ENCODE assay signal across 26 cellular contexts in the genomic region with DNA sequence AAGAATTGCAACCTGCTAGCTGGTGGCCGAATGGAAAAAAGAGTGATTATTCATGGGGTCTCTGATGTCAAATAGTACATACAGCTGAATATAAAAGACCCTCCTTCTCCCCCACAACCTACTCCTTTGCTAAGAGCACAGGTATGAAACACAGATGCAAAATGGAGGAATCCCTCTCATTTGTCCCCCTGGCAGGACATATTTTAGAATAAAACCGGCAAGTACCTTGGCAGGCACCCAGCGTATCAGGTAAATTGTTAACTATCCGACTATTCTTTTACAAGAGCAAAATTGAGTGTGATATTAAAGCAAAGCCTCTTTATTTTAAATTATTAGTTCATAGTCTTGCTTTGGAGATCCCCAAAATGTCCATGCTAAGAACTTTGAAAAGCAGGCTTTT.
A peak's percentile ranks its signal among the peaks of the same experiment; 100 is the strongest.
DNase-seq lines count a peak whose midpoint lies in the region; ATAC-seq, FAIRE-seq and TF ChIP-seq lines count a peak whose summit lies in the region.
"Had no signal": no experiment of that assay in that cellular context is flagged by ENCODE, and none has a peak within 500 bp of the region (broad histone marks: within the 10 kb centered on the region; RNA-seq: fewer than 3 reads in every experiment).

No MANE protein-coding gene starts in this region.

- no peak for FAIRE-seq in A549 (lab: Jason Lieb, UNC)
- FAIRE-seq: HTR-8/SVneo, small intestine had no signal

- peak overlapping the region; percentile 77; the same call in 1 of the 2 replicates for H2BK20ac ChIP-seq in IMR-90 (ENCODE audit: low read depth, low read length)

- H3K4ac ChIP-seq in IMR-90 (ENCODE audit: low read depth, low read length) = peak overlapping the region; percentile 85; the same call in 1 of the 2 replicates

- TF ChIP-seq CTCF in A549 (IDR thresholded peaks at IDR 0.05) (no peak), IMR-90 (conservative IDR thresholded peaks at IDR 0.05; ENCODE audit: low read depth, low read length) (no peak)

- H3K4me2 ChIP-seq in A549 = peak overlapping the region; percentile 40
- no peak overlapping the region for H3K4me2 ChIP-seq in IMR-90 (ENCODE audit: low read depth, low read length)
- H3K4me2 ChIP-seq: KMS-11 had no signal

- H3K56ac ChIP-seq in IMR-90 (ENCODE audit: extremely low read depth, insufficient read depth, low read length) = no peak overlapping the region

- H3K4me3 ChIP-seq in A549 = no peak overlapping the region
- H3K4me3 ChIP-seq in IMR-90 (ENCODE audit: insufficient read depth, low read depth, low read length) = no peak overlapping the region
- no peak overlapping the region for H3K4me3 ChIP-seq in muscle layer of duodenum (ENCODE audit: low read depth in 1 of 2, low read length in 2 of 2)
- H3K4me3 ChIP-seq: cardiac muscle cell, SK-N-MC had no signal

- intact Hi-C loops in IMR-90 (cut with micrococcal nuclease) = no loop called here

- no peak overlapping the region for H3K14ac ChIP-seq in IMR-90 (replicated peaks; ENCODE audit: low read depth, low read length)

- H2BK5ac ChIP-seq in IMR-90 (ENCODE audit: low read depth, low read length, poor library complexity, severe bottlenecking) = no peak overlapping the region

- H3K4me1 ChIP-seq in A549 = peaks cover 24% of the 10 kb centered on the region
- peaks cover 3% of the 10 kb centered on the region for H3K4me1 ChIP-seq in IMR-90 (ENCODE audit: control insufficient read depth, insufficient read depth, low read length)
- peaks cover 0 to 7% of the 10 kb centered on the region in 2 donors for H3K4me1 ChIP-seq in muscle layer of duodenum (ENCODE audit: control insufficient read depth in 1 of 2, insufficient read depth in 2 of 2, low read length in 2 of 2)

- H2AK5ac ChIP-seq in IMR-90 (ENCODE audit: low read depth, low read length) = no peak overlapping the region

- peak overlapping the region; percentile 90; the same call in 1 of the 2 replicates for H4K91ac ChIP-seq in IMR-90 (ENCODE audit: insufficient read depth, low read depth, low read length)

- no peaks in the 10 kb centered on the region for H4K20me1 ChIP-seq in IMR-90 (ENCODE audit: insufficient read depth, low read length)

- dilution Hi-C loops in IMR-90 (cut with HindIII; ENCODE audit: low sequenced_read_pairs, unreplicated experiment) = no loop called here

- no peak overlapping the region for H2AFZ ChIP-seq in IMR-90 (replicated peaks; ENCODE audit: low read length, poor library complexity)

- CTCF ChIA-PET in A549 (lab: Yijun Ruan, JAX) = interaction anchor here (1.0 to 3.1 kb wide), 9 partner anchors 9 to 193 kb away, joined by 3 to 25 read pairs (median 4); no protein-coding TSS in a partner anchor
- CTCF ChIA-PET in IMR-90 (lab: Yijun Ruan, JAX) = no interaction called here

- H3K27ac ChIP-seq in A549 = peak overlapping the region; percentile 63 to 84
- no peak overlapping the region for H3K27ac ChIP-seq in IMR-90 (ENCODE audit: insufficient read depth, low read length)
- peak overlapping the region; percentile 23 for H3K27ac ChIP-seq in epithelial cell of prostate
- peak overlapping the region; percentile 77 for H3K27ac ChIP-seq in muscle layer of duodenum (ENCODE audit: low read length)
- H3K27ac ChIP-seq: cardiac muscle cell, KMS-11, SK-N-MC had no signal

- H2AK9ac ChIP-seq in IMR-90 (replicated peaks; ENCODE audit: low read depth, low read length, poor library complexity) = no peak overlapping the region

- DNase-seq in A549 (ENCODE audit: low read depth in 1 of 2, low spot score in 1 of 2) (no peak), IMR-90 (no peak), epithelial cell of prostate (ENCODE audit: low read depth, low spot score) (no peak), epidermal melanocyte (ENCODE audit: insufficient read length, low spot score) (no peak), C1 segment of cervical spinal cord (lab: John Stamatoyannopoulos, UW) (no peak)
- no peak for DNase-seq in stimulated activated CD4-positive, alpha-beta T cell treated with anti-CD3 and anti-CD28 coated beads, Interleukin-2, amount 100 ng/mL, for 24 hours
- no peak for DNase-seq in stimulated activated CD4-positive, alpha-beta T cell treated with anti-CD3 and anti-CD28 coated beads, Interleukin-1b, Interleukin-23, amount 100 ng/mL, for 48 hours
- DNase-seq: activated CD4-positive, alpha-beta T cell treated with anti-CD3 and anti-CD28 coated beads, Interleukin-2, amount 50 U/mL, for 48 hours; activated naive CD4-positive, alpha-beta T cell treated with anti-CD3 and anti-CD28 coated beads, Interleukin-2, amount 10 ng/mL, durations not matched to agents 7 days and 5 days; DMS79 treated with DMSO at 0.1 percent for 48 hours; GF-D8; HCEC 1CT; MM.1S; naive B cell; NCI-H1417; NCI-H2081 treated with DMSO at 0.1 percent for 48 hours; NCI-H446; NCI-H774; nucleus accumbens; small intestine had no signal

- TF ChIP-seq POLR2A in A549 (IDR thresholded peaks at IDR 0.05; ENCODE audit: low read length) (no peak), IMR-90 (IDR thresholded peaks at IDR 0.05; ENCODE audit: low read depth, low read length) (no peak)

- TF ChIP-seq EP300 in A549 (IDR thresholded peaks at IDR 0.05) = no peak

- H4K5ac ChIP-seq in IMR-90 (ENCODE audit: low read depth, low read length) = no peak overlapping the region

- POLR2A ChIA-PET in A549 (lab: Yijun Ruan, JAX) (no interaction called here), IMR-90 (lab: Charles Lee; ENCODE audit: unreplicated experiment) (no interaction called here)

- no peaks in the 10 kb centered on the region; the same call in 1 of the 2 replicates for H3K9me1 ChIP-seq in IMR-90 (ENCODE audit: insufficient read depth, low read length)

- peak overlapping the region; percentile 90 for H2BK120ac ChIP-seq in IMR-90 (ENCODE audit: low read depth, low read length)

- 47% methylated on average over 4 of the region's 4 CpGs for WGBS in A549 (ENCODE audit: missing lambda C conversion rate)
- no CpG with 5 or more reads among the region's 4 CpGs for WGBS in IMR-90 (ENCODE audit: extremely low coverage in 2 of 2, insufficient read length in 1 of 2), 2 experiments

- H3K27me3 ChIP-seq in IMR-90 (ENCODE audit: control insufficient read depth, insufficient read depth, low read length) = no peaks in the 10 kb centered on the region
- no peaks in the 10 kb centered on the region for H3K27me3 ChIP-seq in muscle layer of duodenum (ENCODE audit: low read depth, low read length)

- H3K9me3 ChIP-seq in A549 (no peaks in the 10 kb centered on the region), IMR-90 (ENCODE audit: control insufficient read depth, insufficient read depth, low read length) (no peaks in the 10 kb centered on the region), muscle layer of duodenum (ENCODE audit: control insufficient read depth in 1 of 2, low read length in 2 of 2) (no peaks in the 10 kb centered on the region)

- in situ Hi-C loops in IMR-90 (cut with MboI; ENCODE audit: low sequenced_read_pairs) = no loop called here

- no peak overlapping the region; the same call in 1 of the 2 replicates for H3K18ac ChIP-seq in IMR-90 (ENCODE audit: low read depth, low read length)

- no TSS peak for BruUV-seq in IMR-90 (replicated peaks; lab: Mats Ljungman, UMichigan)

- no peak overlapping the region for H2BK15ac ChIP-seq in IMR-90 (ENCODE audit: low read depth, low read length)

- H3K23ac ChIP-seq in IMR-90 (ENCODE audit: low read depth, low read length) = no peak overlapping the region

- no peaks in the 10 kb centered on the region for H3K79me1 ChIP-seq in IMR-90 (ENCODE audit: low read depth in 1 of 2, low read length in 2 of 2)

- no peak overlapping the region for H3K9ac ChIP-seq in IMR-90 (ENCODE audit: low read depth, low read length)
- H3K9ac ChIP-seq: KMS-11 had no signal

- peak overlapping the region; percentile 2 to 62; a peak in 2 of 4 replicates for H4K8ac ChIP-seq in IMR-90 (ENCODE audit: low read depth in 2 of 2, low read length in 2 of 2)

- H3K36me3 ChIP-seq in IMR-90 (ENCODE audit: control insufficient read depth, insufficient read depth, low read length) (no peaks in the 10 kb centered on the region), muscle layer of duodenum (ENCODE audit: control insufficient read depth in 1 of 2, insufficient read depth in 2 of 2, low read length in 2 of 2) (no peaks in the 10 kb centered on the region)
- H3K36me3 ChIP-seq: cardiac muscle cell had no signal

- ATAC-seq in A549 (no peak), IMR-90 (ENCODE audit: low read depth) (no peak)
- ATAC-seq: activated CD4-positive, CD25-positive, alpha-beta regulatory T cell treated with anti-CD3 and anti-CD28 coated beads, Interleukin-2, amount 50 U/mL, for 24 hours had no signal

- TF ChIP-seq RAD21 in A549 (conservative IDR thresholded peaks at IDR 0.05 in 1 of 2, IDR thresholded peaks at IDR 0.05 in 1 of 2) (no peak), IMR-90 (IDR thresholded peaks at IDR 0.05; ENCODE audit: low read length) (no peak)

TF ChIP-seq in A549, 52 proteins besides CTCF, POLR2A, EP300 and RAD21 (continues in another document):
- TF ChIP-seq HEYL (CRISPR knock-in tag; IDR thresholded peaks at IDR 0.05) = no peak
- TF ChIP-seq POLR2AphosphoS2 (conservative IDR thresholded peaks at IDR 0.05; ENCODE audit: low read length) = no peak
- no peak for TF ChIP-seq NPAS2 (CRISPR knock-in tag; IDR thresholded peaks at IDR 0.05; ENCODE audit: borderline replicate concordance)
- no peak for TF ChIP-seq KDM1A (IDR thresholded peaks at IDR 0.05; ENCODE audit: low read depth)

TF ChIP-seq in IMR-90, 13 proteins besides CTCF, POLR2A, EP300 and RAD21:
- TF ChIP-seq, protein P1, sequence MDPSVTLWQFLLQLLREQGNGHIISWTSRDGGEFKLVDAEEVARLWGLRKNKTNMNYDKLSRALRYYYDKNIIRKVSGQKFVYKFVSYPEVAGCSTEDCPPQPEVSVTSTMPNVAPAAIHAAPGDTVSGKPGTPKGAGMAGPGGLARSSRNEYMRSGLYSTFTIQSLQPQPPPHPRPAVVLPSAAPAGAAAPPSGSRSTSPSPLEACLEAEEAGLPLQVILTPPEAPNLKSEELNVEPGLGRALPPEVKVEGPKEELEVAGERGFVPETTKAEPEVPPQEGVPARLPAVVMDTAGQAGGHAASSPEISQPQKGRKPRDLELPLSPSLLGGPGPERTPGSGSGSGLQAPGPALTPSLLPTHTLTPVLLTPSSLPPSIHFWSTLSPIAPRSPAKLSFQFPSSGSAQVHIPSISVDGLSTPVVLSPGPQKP (IDR thresholded peaks at IDR 0.05; ENCODE audit: borderline replicate concordance, low read depth, low read length) = no peak
- TF ChIP-seq RFX5 (IDR thresholded peaks at IDR 0.05; ENCODE audit: low read depth, low read length) = no peak
- TF ChIP-seq MXI1 (IDR thresholded peaks at IDR 0.05; ENCODE audit: borderline replicate concordance, low read depth, low read length) = no peak
- no peak for TF ChIP-seq BHLHE40 (IDR thresholded peaks at IDR 0.05; ENCODE audit: low read depth, low read length)
- no peak for TF ChIP-seq FOS (IDR thresholded peaks at IDR 0.05; ENCODE audit: low read depth, low read length)
- TF ChIP-seq MAFK (IDR thresholded peaks at IDR 0.05; ENCODE audit: low read depth, low read length) = no peak
